ENCODE assay signal across 13 cellular contexts in the genomic region with DNA sequence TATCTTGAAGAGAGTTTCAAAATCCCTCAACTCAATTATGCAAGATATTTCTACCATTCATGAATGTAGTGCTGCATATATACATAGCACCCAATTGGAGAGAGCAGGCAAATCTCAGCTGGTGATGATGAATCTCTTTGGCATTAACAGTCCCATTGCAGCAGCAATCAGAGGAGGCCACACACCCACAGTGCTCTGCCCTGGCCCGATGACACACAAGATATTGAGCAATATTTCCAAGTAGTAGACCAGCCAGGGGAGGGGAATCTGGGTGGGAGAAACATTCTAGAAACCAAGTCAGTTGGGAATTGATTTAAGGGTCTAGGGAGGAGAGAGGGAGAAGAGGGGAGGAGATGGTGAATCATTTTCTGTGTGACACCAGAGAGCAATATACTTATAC. TPM values are rescaled to one million over a fixed set of nuclear protein-coding genes. Genes with fewer than 3 reads are reported as not detected.
DNase-seq lines count a peak whose midpoint lies in the region; ATAC-seq and TF ChIP-seq lines count a peak whose summit lies in the region.
"Had no signal": no experiment of that assay in that cellular context is flagged by ENCODE, and none has a peak within 500 bp of the region (broad histone marks: within the 10 kb centered on the region; RNA-seq: fewer than 3 reads in every experiment).

No MANE protein-coding gene starts in this region.

- no peaks in the 10 kb centered on the region for H3K9me3 ChIP-seq in esophagus muscularis mucosa
- H3K9me3 ChIP-seq: esophagus squamous epithelium, Peyer's patch had no signal

- H3K27ac ChIP-seq in esophagus muscularis mucosa (replicated peaks in 1 of 4): no peak overlapping the region
- H3K27ac ChIP-seq: esophagus squamous epithelium had no signal

- H3K4me1 ChIP-seq in esophagus muscularis mucosa: no peaks in the 10 kb centered on the region
- H3K4me1 ChIP-seq: Peyer's patch had no signal

- 67% methylated on average over 1 of the region's 1 CpG for WGBS in esophagus muscularis mucosa

- intact Hi-C loops in esophagus muscularis mucosa (cut with DNase I): no loop called here

- no peak for TF ChIP-seq POLR2A in esophagus muscularis mucosa (IDR thresholded peaks at IDR 0.05; ENCODE audit: low read depth)

- no peak for TF ChIP-seq CTCF in esophagus muscularis mucosa (IDR thresholded peaks at IDR 0.05)

- H3K36me3 ChIP-seq in esophagus muscularis mucosa: no peaks in the 10 kb centered on the region
- H3K36me3 ChIP-seq: esophagus squamous epithelium, Peyer's patch had no signal

- peaks cover 0 to 11% (median 0%) of the 10 kb centered on the region in 4 donors for H3K27me3 ChIP-seq in esophagus muscularis mucosa
- H3K27me3 ChIP-seq: esophagus squamous epithelium, Peyer's patch had no signal

- DNase-seq in AG08396 (ENCODE audit: low spot score): peak; percentile 88
- DNase-seq in HS-5 (ENCODE audit: low read depth): peak; percentile 95
- DNase-seq in amniotic stem cell (lab: John Stamatoyannopoulos, UW): peak; percentile 81
- DNase-seq in kidney glomerular epithelial cell (lab: John Stamatoyannopoulos, UW): peak; percentile 76
- no peak for DNase-seq in SHP77 (lab: John Stamatoyannopoulos, UW)
- DNase-seq in esophagus muscularis mucosa (ENCODE audit: extremely low spot score): no peak
- DNase-seq: activated CD4-positive, alpha-beta T cell treated with anti-CD3 and anti-CD28 coated beads for 4 hours; esophagus squamous epithelium; NCI-H1417 treated with DMSO at 0.1 percent for 48 hours; stimulated activated CD4-positive, alpha-beta T cell treated with anti-CD3 and anti-CD28 coated beads, Interleukin-15, amount 100 ng/mL, for 24 hours had no signal

- TF ChIP-seq EP300 in esophagus muscularis mucosa (IDR thresholded peaks at IDR 0.05): no peak

- no peak for ATAC-seq in GM18868 (IDR thresholded peaks at IDR 0.05; ENCODE audit: unreplicated experiment)
- ATAC-seq in GM18858 (IDR thresholded peaks at IDR 0.05; ENCODE audit: unreplicated experiment): no peak

- H3K4me3 ChIP-seq in esophagus muscularis mucosa: no peak overlapping the region
- H3K4me3 ChIP-seq: esophagus squamous epithelium, Peyer's patch had no signal

RNA-seq across cellular contexts. Expression of a gene that starts 14.9 kb away (rescaled TPM):
- total RNA-seq in esophagus muscularis mucosa: 1 to 10 TPM in 3 of 4 donors, under 1 TPM in 1; 0.98 to 2.3 (median 1.6) TPM

RNA-seq across cellular contexts. Expression of a gene that starts 57.9 kb away (rescaled TPM):
- 10 to 100 TPM in 1 of 4 donors, 1 to 10 TPM in 3; 1.7 to 13.9 (median 2.5) TPM for total RNA-seq in esophagus muscularis mucosa

Comparison
In these comparisons a context has a peak if more than half of its experiments do, and no peak if none do; other contexts are left out.
1. DNase-seq: peak in AG08396 (single experiment), HS-5 (single experiment), amniotic stem cell (single experiment) and kidney glomerular epithelial cell (single experiment); none in SHP77 (0 of 2) and esophagus muscularis mucosa (single experiment).